24 cellular contexts compared by ENCODE assay signal in the genomic region with DNA sequence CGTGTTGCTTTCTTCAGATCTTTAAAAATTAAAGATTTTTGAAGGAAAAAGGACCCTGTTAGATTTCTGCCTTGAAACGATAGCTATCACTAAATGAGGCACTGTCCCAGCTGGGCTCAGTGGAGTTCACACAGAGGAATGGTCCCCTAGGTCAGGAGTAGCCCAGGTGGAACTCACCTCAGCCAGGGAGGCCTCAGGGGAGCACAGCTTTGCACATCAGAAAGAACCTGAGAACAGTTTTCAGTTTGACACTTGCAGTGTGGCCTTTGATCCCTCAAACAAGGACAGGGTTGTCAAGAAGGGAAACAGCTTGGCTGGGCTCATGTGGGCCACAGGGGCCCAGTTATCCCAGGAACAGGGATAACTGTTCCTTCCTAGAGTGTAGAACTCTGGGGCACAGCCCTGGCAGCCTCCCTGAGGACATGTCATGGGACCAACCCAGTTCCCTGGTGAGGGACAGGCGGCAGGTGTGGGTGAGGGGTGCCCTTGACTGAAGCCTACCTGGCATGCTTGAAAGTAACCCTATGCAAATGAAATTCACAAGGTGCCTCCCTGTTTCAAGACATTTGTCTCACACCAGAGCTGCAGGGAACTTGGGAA. TPM values are rescaled to one million over a fixed set of nuclear protein-coding genes. Genes with fewer than 3 reads are reported as not detected.
"Had no signal": no experiment of that assay in that cellular context is flagged by ENCODE, and none has a peak within 500 bp of the region (broad histone marks: within the 10 kb centered on the region; RNA-seq: fewer than 3 reads in every experiment).

No MANE protein-coding gene starts in this region.

- H3K36me3 ChIP-seq: MG63 had no signal

- H3K4me3 ChIP-seq: MG63 had no signal

- ATAC-seq: Panc1, PC-3 had no signal

- H3K27ac ChIP-seq: RWPE1 had no signal

- DNase-seq: KBM-7; MG63; NCI-H1092; NCI-H1105 treated with DMSO at 0.1 percent for 48 hours; NCI-H1417 treated with DMSO at 0.1 percent for 48 hours; NCI-H146; NCI-H1694 treated with DMSO at 0.1 percent for 48 hours; NCI-H1930; NCI-H2081 treated with DMSO at 0.1 percent for 48 hours; NCI-H2171; NCI-H345; NCI-H446 treated with DMSO at 0.1 percent for 48 hours; NCI-H510A treated with DMSO at 0.1 percent for 48 hours; NCI-H526; NCI-H82; NK-92 treated with Interleukin-12 subunit alpha and Interleukin-12 subunit beta, amount 100 ng/mL, for 24 hours; PC-3; SHP77; SK-N-SH had no signal

- H3K9me3 ChIP-seq: MG63, SK-N-SH had no signal

RNA-seq across cellular contexts. Expression of gene CHST8, which starts 59.4 kb away (rescaled TPM):
- total RNA-seq: HT-29, LHCN-M2, OCI-LY7 had no signal
